Comparison of ENCODE assay signal across 1 cellular context in genomic region chr11:68780829-68781228, GRCh38.
TF ChIP-seq lines count a peak whose summit lies in the region.

No MANE protein-coding gene starts in this region.

TF ChIP-seq in K562, 482 proteins besides CTCF, POLR2A, EP300 and RAD21 (continued from another document):
- TF ChIP-seq PRDM10 (IDR thresholded peaks at IDR 0.05; ENCODE audit: partially characterized antibody): no peak
- peak; percentile 64 for TF ChIP-seq SP1 (CRISPR knock-in tag; IDR thresholded peaks at IDR 0.05)
- no peak for TF ChIP-seq FUS (optimal IDR thresholded peaks at IDR 0.05; ENCODE audit: low read depth, low read length)
- TF ChIP-seq MYC (IDR thresholded peaks at IDR 0.05; ENCODE audit: low read depth, low read length): peak; percentile 18; the same call in 1 of the 2 replicates
- no peak for TF ChIP-seq MYC (CRISPR knock-in tag; IDR thresholded peaks at IDR 0.05; ENCODE audit: borderline replicate concordance, low read depth)
- no peak for TF ChIP-seq KDM2B (CRISPR knock-in tag; IDR thresholded peaks at IDR 0.05)
